Comparison of ENCODE assay signal across 24 cellular contexts in the genomic region with DNA sequence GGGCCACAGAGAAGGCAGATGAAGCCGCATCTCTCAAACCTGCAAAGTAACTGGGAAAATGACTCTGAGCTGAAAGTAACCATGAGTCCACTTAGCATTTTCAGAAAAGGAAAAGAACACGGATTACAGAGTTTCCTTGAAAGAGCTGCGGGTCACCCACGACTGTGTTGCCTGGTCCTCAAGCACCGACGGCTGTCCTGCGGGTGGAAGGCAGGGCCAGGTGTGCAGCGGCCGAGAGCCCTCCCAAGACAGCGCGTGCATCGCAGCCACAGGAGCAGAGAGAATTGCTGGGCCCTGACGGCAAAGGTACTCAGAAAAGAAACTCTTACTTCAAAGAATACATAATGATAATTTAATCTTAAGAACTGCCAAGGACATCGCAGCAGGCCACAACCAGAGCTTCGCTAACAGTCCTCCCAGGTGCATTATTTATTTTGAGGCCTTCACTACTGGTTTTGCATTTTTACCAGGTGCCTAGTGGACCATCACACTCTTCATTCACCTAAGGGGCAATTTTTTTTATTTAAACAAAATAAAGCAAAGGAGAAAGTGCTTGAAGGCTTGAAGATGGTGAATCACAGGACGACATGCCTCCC.
"Had no signal": no experiment of that assay in that cellular context is flagged by ENCODE, and none has a peak within 500 bp of the region (broad histone marks: within the 10 kb centered on the region; RNA-seq: fewer than 3 reads in every experiment).

No MANE protein-coding gene starts in this region.

- H3K27ac Mint-ChIP-seq: immature natural killer cell; memory B cell; mesothelial cell of epicardium; nephron; progenitor cell of endocrine pancreas; stimulated activated effector memory CD8-positive, alpha-beta T cell treated with anti-CD3 and anti-CD28 coated beads, Interleukin-12 subunit alpha, Interleukin-12 subunit beta, amount 100 ng/mL, for 72 hours had no signal

- H3K36me3 ChIP-seq: thyroid gland had no signal

- ATAC-seq: gastroesophageal sphincter; left lung; pancreas; stimulated activated effector memory CD8-positive, alpha-beta T cell treated with anti-CD3 and anti-CD28 coated beads, Interleukin-12 subunit alpha, Interleukin-12 subunit beta, amount 100 ng/mL, for 72 hours; stimulated activated naive CD8-positive, alpha-beta T cell treated with anti-CD3 and anti-CD28 coated beads, Interleukin-15, Interleukin-2, amounts not matched to agents 100 U/mL and 50 U/mL, for 24 hours had no signal

- H3K4me2 ChIP-seq: smooth muscle cell had no signal

- H3K4me3 Mint-ChIP-seq: immature natural killer cell; memory B cell; mesothelial cell of epicardium; nephron; stimulated activated effector memory CD8-positive, alpha-beta T cell treated with anti-CD3 and anti-CD28 coated beads, Interleukin-12 subunit alpha, Interleukin-12 subunit beta, amount 100 ng/mL, for 72 hours had no signal

- H3K4me3 ChIP-seq: esophagus squamous epithelium, gastroesophageal sphincter, left lung, lower lobe of right lung, pancreas, smooth muscle cell, suprapubic skin, thyroid gland, upper lobe of left lung, vagina had no signal

- FAIRE-seq: keratinocyte, pancreas had no signal

- H3K27me3 ChIP-seq: esophagus squamous epithelium, gastroesophageal sphincter, left lung, pancreas, suprapubic skin, thyroid gland, upper lobe of left lung, vagina had no signal

- H3K27me3 Mint-ChIP-seq: memory B cell, progenitor cell of endocrine pancreas had no signal

- H3K9me3 ChIP-seq: esophagus squamous epithelium, gastroesophageal sphincter, left lung, lower lobe of right lung, pancreas, suprapubic skin, thyroid gland, upper lobe of left lung, vagina had no signal

- H3K9me3 Mint-ChIP-seq: immature natural killer cell, memory B cell, mesothelial cell of epicardium, nephron had no signal

- H3K4me1 ChIP-seq: esophagus squamous epithelium, left lung, lower lobe of right lung, pancreas, suprapubic skin, thyroid gland had no signal

- H3K27ac ChIP-seq: esophagus squamous epithelium, left lung, lower lobe of right lung, pancreas, suprapubic skin, thyroid gland, upper lobe of left lung had no signal

- DNase-seq: dermis blood vessel endothelial cell; esophagus squamous epithelium; foreskin fibroblast; immature natural killer cell; left lung; lower lobe of right lung; occipital lobe; pancreas; right cardiac atrium; stimulated activated CD4-positive, alpha-beta T cell treated with anti-CD3 and anti-CD28 coated beads, Interleukin-4, amount 100 ng/mL, for 1 hour; stimulated activated CD8-positive, alpha-beta memory T cell treated with anti-CD3 and anti-CD28 coated beads, Interleukin-4, amount 100 ng/mL, for 48 hours; stimulated activated naive CD8-positive, alpha-beta T cell treated with anti-CD3 and anti-CD28 coated beads, Interleukin-15, Interleukin-2, amounts not matched to agents 100 U/mL and 50 U/mL, for 24 hours; thyroid gland had no signal

- H3K4me1 Mint-ChIP-seq: mesothelial cell of epicardium had no signal
